In genomic region chr1:1145547-1145914, GRCh38 we compare ENCODE assay signal across 1 cellular context.
TF ChIP-seq lines count a peak whose summit lies in the region.

No MANE protein-coding gene starts in this region.

TF ChIP-seq in GM12878, 131 proteins besides CTCF, POLR2A, EP300 and RAD21:
- TF ChIP-seq SKIL (IDR thresholded peaks at IDR 0.05; ENCODE audit: low read depth, poor library complexity, severe bottlenecking): no peak
- no peak for TF ChIP-seq SP1 (IDR thresholded peaks at IDR 0.05; ENCODE audit: low read depth, low read length)
- TF ChIP-seq BCLAF1 (IDR thresholded peaks at IDR 0.05): no peak
- peak; percentile 34; the same call in 1 of the 2 replicates for TF ChIP-seq NR2C1 (IDR thresholded peaks at IDR 0.05)
- TF ChIP-seq JUNB (IDR thresholded peaks at IDR 0.05): no peak
- peak; percentile 73; the same call in 1 of the 2 replicates for TF ChIP-seq NR2F1 (conservative IDR thresholded peaks at IDR 0.05)
- TF ChIP-seq NFXL1 (IDR thresholded peaks at IDR 0.05; ENCODE audit: borderline replicate concordance): no peak
- no peak for TF ChIP-seq YBX1 (IDR thresholded peaks at IDR 0.05)
- no peak for TF ChIP-seq TAF1 (IDR thresholded peaks at IDR 0.05; ENCODE audit: borderline replicate concordance, low read depth, low read length)
- TF ChIP-seq BRCA1 (IDR thresholded peaks at IDR 0.05; ENCODE audit: low read depth, low read length): no peak
- TF ChIP-seq MAX (IDR thresholded peaks at IDR 0.05; ENCODE audit: low read depth, low read length): no peak
- no peak for TF ChIP-seq POLR2AphosphoS2 (IDR thresholded peaks at IDR 0.05; ENCODE audit: low read depth, low read length)
- no peak for TF ChIP-seq TCF7 (IDR thresholded peaks at IDR 0.05; ENCODE audit: borderline replicate concordance)
